Comparison of ENCODE assay signal across 11 cellular contexts in the genomic region with DNA sequence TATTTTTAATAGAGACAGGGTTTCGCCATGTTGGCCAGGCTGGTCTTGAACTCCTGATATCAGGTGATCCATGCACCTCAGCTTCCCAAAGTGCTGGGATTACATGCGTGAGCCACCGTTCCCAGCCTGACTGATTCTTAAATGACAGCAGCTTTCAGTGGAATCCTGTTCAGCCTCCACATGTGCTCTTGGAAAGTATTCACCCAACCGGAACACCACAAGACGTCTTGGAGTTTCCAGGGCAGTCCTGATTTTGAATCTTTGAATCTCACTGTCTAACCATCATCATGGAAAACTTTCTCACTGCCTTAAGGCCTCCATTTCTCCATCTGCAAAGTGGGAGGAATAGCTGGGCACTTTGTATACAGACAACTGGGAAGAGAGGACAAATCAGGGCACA.
"Had no signal": no experiment of that assay in that cellular context is flagged by ENCODE, and none has a peak within 500 bp of the region (broad histone marks: within the 10 kb centered on the region; RNA-seq: fewer than 3 reads in every experiment).

No MANE protein-coding gene starts in this region.

- DNase-seq: activated CD4-positive, alpha-beta T cell treated with anti-CD3 and anti-CD28 coated beads, Interleukin-2, amount 50 U/mL, for 1 hour; activated naive CD4-positive, alpha-beta T cell; islet precursor cell; midbrain; pancreas; sigmoid colon; spleen had no signal

- ATAC-seq: gastroesophageal sphincter, left lobe of liver, pancreas had no signal

- H3K36me3 ChIP-seq: cardiac muscle cell, gastroesophageal sphincter, pancreas, sigmoid colon, SJSA1, spleen had no signal

- H3K4me3 ChIP-seq: cardiac muscle cell, gastroesophageal sphincter, pancreas, sigmoid colon, SJSA1, spleen had no signal

- H3K9me3 ChIP-seq: gastroesophageal sphincter, pancreas, sigmoid colon, SJSA1, spleen had no signal

- H3K27ac ChIP-seq: cardiac muscle cell, gastroesophageal sphincter, pancreas, sigmoid colon, SJSA1, spleen had no signal

- H3K27me3 ChIP-seq: cardiac muscle cell, gastroesophageal sphincter, pancreas, sigmoid colon, SJSA1, spleen had no signal

- H3K4me1 ChIP-seq: pancreas, SJSA1 had no signal
